In genomic region chrX:97672608-97673007, GRCh38 we compare ENCODE assay signal across 16 cellular contexts.
A peak's percentile ranks its signal among the peaks of the same experiment; 100 is the strongest.
DNase-seq lines count a peak whose midpoint lies in the region; ATAC-seq, FAIRE-seq and TF ChIP-seq lines count a peak whose summit lies in the region.
"Had no signal": no experiment of that assay in that cellular context is flagged by ENCODE, and none has a peak within 500 bp of the region (broad histone marks: within the 10 kb centered on the region; RNA-seq: fewer than 3 reads in every experiment).

No MANE protein-coding gene starts in this region.

- H3K36me3 ChIP-seq in uterus = no peaks in the 10 kb centered on the region
- H3K36me3 ChIP-seq: BE2C, Peyer's patch had no signal

- no peak for DNase-seq in A549 (ENCODE audit: low read depth in 1 of 2, low spot score in 1 of 2)
- peak; percentile 50 for DNase-seq in DMS53 (lab: John Stamatoyannopoulos, UW)
- peak; percentile 72 to 76 for DNase-seq in NCI-H1930 (lab: John Stamatoyannopoulos, UW)
- DNase-seq in NCI-H748 (lab: John Stamatoyannopoulos, UW; ENCODE audit: unreplicated experiment) = peak; percentile 97
- DNase-seq in glomerular visceral epithelial cell (ENCODE audit: extremely low spot score) = no peak
- no peak for DNase-seq in uterus
- DNase-seq in activated CD4-positive, CD25-positive, alpha-beta regulatory T cell treated with anti-CD3 and anti-CD28 coated beads, Interleukin-2, amount 50 U/mL, for 72 hours = no peak
- no peak for DNase-seq in activated CD4-positive, alpha-beta T cell treated with anti-CD3 and anti-CD28 coated beads for 48 hours
- DNase-seq: CD8-positive, alpha-beta T cell; MV-4-11; Peyer's patch; SHP77; T-helper 17 cell had no signal

- no peak for TF ChIP-seq EP300 in A549 (IDR thresholded peaks at IDR 0.05)

- no peaks in the 10 kb centered on the region for H3K27me3 ChIP-seq in uterus
- H3K27me3 ChIP-seq: BE2C, Peyer's patch had no signal

- no peaks in the 10 kb centered on the region for H3K4me1 ChIP-seq in A549
- no peaks in the 10 kb centered on the region for H3K4me1 ChIP-seq in uterus
- H3K4me1 ChIP-seq: BE2C, Peyer's patch had no signal

- POLR2A ChIA-PET in A549 (lab: Yijun Ruan, JAX) = no interaction called here

- TF ChIP-seq POLR2A in A549 (IDR thresholded peaks at IDR 0.05; ENCODE audit: low read length) (no peak), uterus (IDR thresholded peaks at IDR 0.05) (no peak)

- TF ChIP-seq CTCF in A549 (IDR thresholded peaks at IDR 0.05) (no peak), uterus (IDR thresholded peaks at IDR 0.05) (no peak)

- no peak overlapping the region for H3K4me3 ChIP-seq in A549
- H3K4me3 ChIP-seq in uterus = no peak overlapping the region
- H3K4me3 ChIP-seq: Peyer's patch had no signal

- CTCF ChIA-PET in A549 (lab: Yijun Ruan, JAX) = interaction anchor here (1.3 kb wide), 1 partner anchor 13 kb away, joined by 4 read pairs; no protein-coding TSS in a partner anchor

- no peak overlapping the region for H3K27ac ChIP-seq in A549
- H3K27ac ChIP-seq in uterus = no peak overlapping the region
- H3K27ac ChIP-seq: HL-60, Peyer's patch had no signal

- no peak for ATAC-seq in A549
- ATAC-seq: CD8-positive, alpha-beta T cell; T-helper 17 cell had no signal

- no peak overlapping the region for H3K4me2 ChIP-seq in A549

- WGBS in A549 (ENCODE audit: missing lambda C conversion rate) = 35% methylated on average over 2 of the region's 2 CpGs

- H3K9me3 ChIP-seq in A549 (no peaks in the 10 kb centered on the region), uterus (no peaks in the 10 kb centered on the region)
- H3K9me3 ChIP-seq: BE2C, Peyer's patch had no signal

- no peak for TF ChIP-seq RAD21 in A549 (conservative IDR thresholded peaks at IDR 0.05 in 1 of 2, IDR thresholded peaks at IDR 0.05 in 1 of 2)

- peak; percentile 80 for FAIRE-seq in A549 (lab: Jason Lieb, UNC)
- FAIRE-seq: H1 had no signal

- intact Hi-C loops in uterus (cut with DNase I; ENCODE audit: low total_unique reads) = no loop called here

TF ChIP-seq in A549, 52 proteins besides CTCF, POLR2A, EP300 and RAD21:
- no peak for TF ChIP-seq RNF2 (IDR thresholded peaks at IDR 0.05; ENCODE audit: borderline replicate concordance, low read depth)
- no peak for TF ChIP-seq USF2 (IDR thresholded peaks at IDR 0.05)

Comparison
In these comparisons a context has a peak if more than half of its experiments do, and no peak if none do; other contexts are left out.
1. DNase-seq: peak in DMS53 (single experiment), NCI-H1930 (2 of 2) and NCI-H748 (single experiment); none in A549 (0 of 2), glomerular visceral epithelial cell (single experiment), uterus (0 of 2), activated CD4-positive, CD25-positive, alpha-beta regulatory T cell treated with anti-CD3 and anti-CD28 coated beads, Interleukin-2, amount 50 U/mL, for 72 hours (single experiment) and activated CD4-positive, alpha-beta T cell treated with anti-CD3 and anti-CD28 coated beads for 48 hours (single experiment).